Comparison of ENCODE assay signal across 19 cellular contexts in the genomic region with DNA sequence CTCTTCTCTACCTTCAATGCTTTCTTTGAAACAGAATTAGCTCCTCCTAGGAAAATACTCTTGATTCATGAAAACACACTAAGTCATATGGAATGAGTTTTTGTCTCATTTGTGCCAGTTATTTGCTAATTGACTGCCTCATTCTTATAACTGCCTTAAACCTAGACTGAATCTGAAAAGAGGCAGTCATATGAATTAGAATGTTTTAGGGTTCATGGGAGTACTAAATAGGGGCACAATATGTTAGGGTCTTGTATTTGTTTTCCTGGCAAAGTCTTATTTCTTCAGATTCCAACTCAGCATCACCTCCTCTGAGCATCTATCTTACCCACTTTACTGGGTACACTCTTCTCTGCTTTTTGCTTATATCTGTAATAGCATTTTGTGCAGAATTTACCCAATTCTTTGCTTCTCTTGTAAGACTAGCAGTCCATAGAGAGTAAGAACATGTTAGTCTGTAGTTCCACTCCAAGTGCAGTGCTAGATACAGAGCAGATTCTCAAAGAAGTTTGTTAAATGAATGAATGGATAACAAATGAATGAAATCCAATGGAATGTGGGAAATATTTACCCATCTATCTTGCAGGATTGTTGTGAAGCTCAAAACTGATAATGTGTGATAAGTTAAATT. TPM values are rescaled to one million over a fixed set of nuclear protein-coding genes. Genes with fewer than 3 reads are reported as not detected.
"Had no signal": no experiment of that assay in that cellular context is flagged by ENCODE, and none has a peak within 500 bp of the region (broad histone marks: within the 10 kb centered on the region; RNA-seq: fewer than 3 reads in every experiment).

No MANE protein-coding gene starts in this region.

- H3K4me1 Mint-ChIP-seq: activated CD4-positive, alpha-beta T cell treated with anti-CD3 and anti-CD28 coated beads, Interleukin-2, amount 10 ng/mL, durations not matched to agents 24 days and 14 days; activated naive CD4-positive, alpha-beta T cell treated with anti-CD3 and anti-CD28 coated beads, Interleukin-2, amount 10 ng/mL, durations not matched to agents 7 days and 5 days; brain; central memory CD8-positive, alpha-beta T cell had no signal

- H3K27me3 ChIP-seq: adrenal gland, sigmoid colon, suprapubic skin, upper lobe of left lung had no signal

- H3K36me3 ChIP-seq: adrenal gland, sigmoid colon, suprapubic skin, upper lobe of left lung had no signal

- H3K36me3 Mint-ChIP-seq: activated naive CD4-positive, alpha-beta T cell treated with anti-CD3 and anti-CD28 coated beads, Interleukin-2, amount 10 ng/mL, durations not matched to agents 7 days and 5 days; brain; natural killer cell had no signal

- ATAC-seq: esophagus mucosa had no signal

- H3K27me3 Mint-ChIP-seq: dendritic cell treated with granulocyte-macrophage colony-stimulating factor and Interleukin-4, amounts not matched to agents 40 ng/mL and 50 ng/mL, for 4 days had no signal

- H3K4me3 Mint-ChIP-seq: activated B cell treated with CpG ODN at 0.5 μM for 24 hours; activated CD4-positive, alpha-beta T cell treated with anti-CD3 and anti-CD28 coated beads, Interleukin-2, amount 10 ng/mL, durations not matched to agents 24 days and 14 days; activated naive CD4-positive, alpha-beta T cell treated with anti-CD3 and anti-CD28 coated beads, Interleukin-2, amount 10 ng/mL, durations not matched to agents 7 days and 5 days; brain; central memory CD8-positive, alpha-beta T cell; natural killer cell had no signal

- H3K4me1 ChIP-seq: adrenal gland, sigmoid colon, suprapubic skin had no signal

- DNase-seq: activated B cell treated with CpG ODN at 0.5 μM for 24 hours; activated CD4-positive, alpha-beta T cell treated with anti-CD3 and anti-CD28 coated beads, Interleukin-2, amount 10 ng/mL, durations not matched to agents 24 days and 14 days; activated CD8-positive, alpha-beta memory T cell treated with anti-CD3 and anti-CD28 coated beads for 24 hours; activated naive CD4-positive, alpha-beta T cell treated with anti-CD3 and anti-CD28 coated beads, Interleukin-2, amount 10 ng/mL, durations not matched to agents 7 days and 5 days; glutamatergic neuron; natural killer cell; occipital lobe; psoas muscle; sigmoid colon; stimulated activated CD4-positive, alpha-beta T cell treated with anti-CD3 and anti-CD28 coated beads, Interleukin-2, amount 100 ng/mL, for 48 hours; stimulated activated naive CD4-positive, alpha-beta T cell treated with Interleukin-2 at 50 U/mL for 16 hours; T-helper 17 cell had no signal

- H3K27ac ChIP-seq: psoas muscle, sigmoid colon, suprapubic skin, upper lobe of left lung had no signal

- H3K27ac Mint-ChIP-seq: activated B cell treated with CpG ODN at 0.5 μM for 24 hours; activated CD4-positive, alpha-beta T cell treated with anti-CD3 and anti-CD28 coated beads, Interleukin-2, amount 10 ng/mL, durations not matched to agents 24 days and 14 days; activated naive CD4-positive, alpha-beta T cell treated with anti-CD3 and anti-CD28 coated beads, Interleukin-2, amount 10 ng/mL, durations not matched to agents 7 days and 5 days; brain; dendritic cell treated with granulocyte-macrophage colony-stimulating factor and Interleukin-4, amounts not matched to agents 40 ng/mL and 50 ng/mL, for 4 days; natural killer cell; T-helper 17 cell had no signal

- H3K9me3 ChIP-seq: adrenal gland, psoas muscle, sigmoid colon, suprapubic skin, upper lobe of left lung had no signal

- H3K9me3 Mint-ChIP-seq: activated B cell treated with CpG ODN at 0.5 μM for 24 hours; activated CD4-positive, alpha-beta T cell treated with anti-CD3 and anti-CD28 coated beads, Interleukin-2, amount 10 ng/mL, durations not matched to agents 24 days and 14 days; activated naive CD4-positive, alpha-beta T cell treated with anti-CD3 and anti-CD28 coated beads, Interleukin-2, amount 10 ng/mL, durations not matched to agents 7 days and 5 days; brain; central memory CD8-positive, alpha-beta T cell; dendritic cell treated with granulocyte-macrophage colony-stimulating factor and Interleukin-4, amounts not matched to agents 40 ng/mL and 50 ng/mL, for 4 days; natural killer cell had no signal

- H3K4me3 ChIP-seq: adrenal gland, psoas muscle, sigmoid colon, suprapubic skin, upper lobe of left lung had no signal

RNA-seq across cellular contexts. Expression of gene ALDH1A1, which starts 43.9 kb away (rescaled TPM):
- total RNA-seq: activated B cell treated with CpG ODN at 0.5 μM for 24 hours; activated CD4-positive, alpha-beta T cell treated with anti-CD3 and anti-CD28 coated beads, Interleukin-2, amount 10 ng/mL, durations not matched to agents 24 days and 14 days had no signal
